1 cellular context compared by ENCODE assay signal in genomic region chr10:13830385-13830784, GRCh38.
TF ChIP-seq lines count a peak whose summit lies in the region.

No MANE protein-coding gene starts in this region.

TF ChIP-seq in IMR-90, 13 proteins besides CTCF, POLR2A, EP300 and RAD21 (continued from another document):
- TF ChIP-seq USF2 (IDR thresholded peaks at IDR 0.05; ENCODE audit: low read depth, low read length) (no peak), RFX5 (IDR thresholded peaks at IDR 0.05; ENCODE audit: low read depth, low read length) (no peak), ELK1 (IDR thresholded peaks at IDR 0.05; ENCODE audit: borderline replicate concordance, low read depth, low read length) (no peak), CHD1 (IDR thresholded peaks at IDR 0.05; ENCODE audit: low read depth, low read length) (no peak), MXI1 (IDR thresholded peaks at IDR 0.05; ENCODE audit: borderline replicate concordance, low read depth, low read length) (no peak), RCOR1 (IDR thresholded peaks at IDR 0.05; ENCODE audit: insufficient replicate concordance, low read length) (no peak), NFE2L2 (IDR thresholded peaks at IDR 0.05; ENCODE audit: low read depth, low read length) (no peak), MAZ (IDR thresholded peaks at IDR 0.05; ENCODE audit: borderline replicate concordance, low read depth, low read length) (no peak)
TF ChIP-seq in IMR-90: peak in this region for 0.
